In genomic region chr9:22416692-22417060, GRCh38 we compare ENCODE assay signal across 19 cellular contexts. TPM values are rescaled to one million over a fixed set of nuclear protein-coding genes. Genes with fewer than 3 reads are reported as not detected.
DNase-seq lines count a peak whose midpoint lies in the region; ATAC-seq, FAIRE-seq and TF ChIP-seq lines count a peak whose summit lies in the region.
"Had no signal": no experiment of that assay in that cellular context is flagged by ENCODE, and none has a peak within 500 bp of the region (broad histone marks: within the 10 kb centered on the region; RNA-seq: fewer than 3 reads in every experiment).

No MANE protein-coding gene starts in this region.

- DNase-seq in HTR-8/SVneo (ENCODE audit: insufficient read length, low spot score), result peak; percentile 2
- peak; percentile 9 for DNase-seq in SKM-1 treated with dmso at 0.1 percent for 144 hours (lab: John Stamatoyannopoulos, UW; ENCODE audit: unreplicated experiment)
- peak; percentile 71 for DNase-seq in iris pigment epithelial cell (ENCODE audit: low read depth)
- no peak for DNase-seq in smooth muscle cell (lab: John Stamatoyannopoulos, UW; ENCODE audit: unreplicated experiment)
- DNase-seq in effector CD4-positive, alpha-beta T cell, result no peak
- DNase-seq in stimulated activated naive B cell treated with anti-CD40 and anti-IgM and Interleukin-4, amounts not matched to agents 10 μg/mL and 1 μg/mL and 100 μg/mL, for 72 hours, result no peak
- DNase-seq: activated CD8-positive, alpha-beta T cell treated with anti-CD3 and anti-CD28 coated beads, Interleukin-2, amount 10 ng/mL, durations not matched to agents 7 days and 5 days; body of pancreas; CD4-positive, alpha-beta T cell; effector memory CD4-positive, alpha-beta T cell; GOT3; naive B cell; NCI-H2029; sigmoid colon; SK-N-SH; stimulated activated naive CD4-positive, alpha-beta T cell treated with Interleukin-2 at 50 U/mL for 16 hours had no signal

- ATAC-seq in stimulated activated naive B cell treated with anti-CD40 and anti-IgM and Interleukin-4, amounts not matched to agents 10 μg/mL and 1 μg/mL and 100 μg/mL, for 72 hours (replicated peaks), result no peak
- ATAC-seq in GM19397 (IDR thresholded peaks at IDR 0.05; ENCODE audit: unreplicated experiment), result no peak
- ATAC-seq: activated CD8-positive, alpha-beta T cell treated with anti-CD3 and anti-CD28 coated beads, Interleukin-2, amount 10 ng/mL, durations not matched to agents 7 days and 5 days; body of pancreas; gastroesophageal sphincter had no signal

- no peak overlapping the region for H3K9ac ChIP-seq in smooth muscle cell (ENCODE audit: low read depth)
- H3K9ac ChIP-seq: SK-N-SH had no signal

- FAIRE-seq in HTR-8/SVneo (lab: Jason Lieb, UNC), result no peak
- FAIRE-seq: urothelium cell line had no signal

- H3K36me3 ChIP-seq in smooth muscle cell (ENCODE audit: low read depth), result no peaks in the 10 kb centered on the region
- H3K36me3 ChIP-seq: gastroesophageal sphincter, sigmoid colon had no signal

- no peak overlapping the region for H3K4me2 ChIP-seq in smooth muscle cell
- H3K4me2 ChIP-seq: SK-N-SH had no signal

- H3K27me3 Mint-ChIP-seq in stimulated activated naive B cell treated with anti-CD40 and anti-IgM and Interleukin-4, amounts not matched to agents 10 μg/mL and 1 μg/mL and 100 μg/mL, for 72 hours, result peaks cover 0 to 4% of the 10 kb centered on the region in 2 donors
- H3K27me3 Mint-ChIP-seq: CD4-positive, alpha-beta T cell had no signal

- 29% methylated on average over 1 of the region's 1 CpG for WGBS in smooth muscle cell (ENCODE audit: low lambda C conversion rate)

- H3K79me2 ChIP-seq in smooth muscle cell (ENCODE audit: low read depth), result no peaks in the 10 kb centered on the region

- H3K4me1 ChIP-seq in smooth muscle cell (ENCODE audit: low read depth), result peaks cover 10% of the 10 kb centered on the region
- H3K4me1 ChIP-seq: body of pancreas, gastroesophageal sphincter, sigmoid colon had no signal

- no peaks in the 10 kb centered on the region for H3F3A ChIP-seq in smooth muscle cell (ENCODE audit: low read depth)

- H3K4me3 Mint-ChIP-seq in stimulated activated naive B cell treated with anti-CD40 and anti-IgM and Interleukin-4, amounts not matched to agents 10 μg/mL and 1 μg/mL and 100 μg/mL, for 72 hours, result no peak overlapping the region
- H3K4me3 Mint-ChIP-seq: activated CD8-positive, alpha-beta T cell treated with anti-CD3 and anti-CD28 coated beads, Interleukin-2, amount 10 ng/mL, durations not matched to agents 7 days and 5 days; CD4-positive, alpha-beta T cell had no signal

- H3K27ac Mint-ChIP-seq in stimulated activated naive B cell treated with anti-CD40 and anti-IgM and Interleukin-4, amounts not matched to agents 10 μg/mL and 1 μg/mL and 100 μg/mL, for 72 hours, result no peak overlapping the region
- H3K27ac Mint-ChIP-seq: activated CD8-positive, alpha-beta T cell treated with anti-CD3 and anti-CD28 coated beads, Interleukin-2, amount 10 ng/mL, durations not matched to agents 7 days and 5 days; CD4-positive, alpha-beta T cell; naive B cell had no signal

- H3K4me3 ChIP-seq in smooth muscle cell, result no peak overlapping the region
- H3K4me3 ChIP-seq: body of pancreas, gastroesophageal sphincter, sigmoid colon had no signal

- H3K27ac ChIP-seq in smooth muscle cell (ENCODE audit: low read depth), result peak overlapping the region; percentile 18
- H3K27ac ChIP-seq: body of pancreas, gastroesophageal sphincter, sigmoid colon had no signal

- no peak overlapping the region for H2AFZ ChIP-seq in smooth muscle cell (ENCODE audit: low read depth)

- H3K9me3 ChIP-seq in smooth muscle cell (replicated peaks; ENCODE audit: low read depth), result no peaks in the 10 kb centered on the region
- H3K9me3 ChIP-seq: body of pancreas, gastroesophageal sphincter, sigmoid colon, SK-N-SH had no signal

- peaks cover 38% of the 10 kb centered on the region for H4K20me1 ChIP-seq in smooth muscle cell (ENCODE audit: low read depth)

- H3K9me3 Mint-ChIP-seq in stimulated activated naive B cell treated with anti-CD40 and anti-IgM and Interleukin-4, amounts not matched to agents 10 μg/mL and 1 μg/mL and 100 μg/mL, for 72 hours, result peaks cover 0 to 4% of the 10 kb centered on the region in 2 donors
- H3K9me3 Mint-ChIP-seq: CD4-positive, alpha-beta T cell had no signal

- H3K27me3 ChIP-seq in smooth muscle cell (ENCODE audit: low read depth), result no peaks in the 10 kb centered on the region
- H3K27me3 ChIP-seq: body of pancreas, gastroesophageal sphincter, sigmoid colon had no signal

- no peaks in the 10 kb centered on the region for H3K36me3 Mint-ChIP-seq in stimulated activated naive B cell treated with anti-CD40 and anti-IgM and Interleukin-4, amounts not matched to agents 10 μg/mL and 1 μg/mL and 100 μg/mL, for 72 hours
- H3K36me3 Mint-ChIP-seq: naive B cell had no signal

- no peak for TF ChIP-seq CTCF in smooth muscle cell (IDR thresholded peaks at IDR 0.05; ENCODE audit: borderline replicate concordance, insufficient read depth, poor library complexity, severe bottlenecking)

- peaks cover 6 to 11% of the 10 kb centered on the region in 2 donors for H3K4me1 Mint-ChIP-seq in stimulated activated naive B cell treated with anti-CD40 and anti-IgM and Interleukin-4, amounts not matched to agents 10 μg/mL and 1 μg/mL and 100 μg/mL, for 72 hours

RNA-seq across cellular contexts. Expression of gene DMRTA1, which starts 29.9 kb away (rescaled TPM):
- total RNA-seq in smooth muscle cell, result 5.3 and 7.0 TPM in 2 replicates
- polyA plus RNA-seq in smooth muscle cell, result 0.45 and 1.6 TPM in 2 replicates
- total RNA-seq: activated CD8-positive, alpha-beta T cell treated with anti-CD3 and anti-CD28 coated beads, Interleukin-2, amount 10 ng/mL, durations not matched to agents 7 days and 5 days; CD4-positive, alpha-beta T cell had no signal

Comparison
In these comparisons a context has a peak if more than half of its experiments do, and no peak if none do; other contexts are left out.
1. DNase-seq: peak in HTR-8/SVneo (single experiment), SKM-1 treated with dmso at 0.1 percent for 144 hours (single experiment) and iris pigment epithelial cell (single experiment); none in smooth muscle cell (single experiment), effector CD4-positive, alpha-beta T cell (single experiment) and stimulated activated naive B cell treated with anti-CD40 and anti-IgM and Interleukin-4, amounts not matched to agents 10 μg/mL and 1 μg/mL and 100 μg/mL, for 72 hours (single experiment).